Comparison of ENCODE assay signal across 12 cellular contexts in the genomic region with DNA sequence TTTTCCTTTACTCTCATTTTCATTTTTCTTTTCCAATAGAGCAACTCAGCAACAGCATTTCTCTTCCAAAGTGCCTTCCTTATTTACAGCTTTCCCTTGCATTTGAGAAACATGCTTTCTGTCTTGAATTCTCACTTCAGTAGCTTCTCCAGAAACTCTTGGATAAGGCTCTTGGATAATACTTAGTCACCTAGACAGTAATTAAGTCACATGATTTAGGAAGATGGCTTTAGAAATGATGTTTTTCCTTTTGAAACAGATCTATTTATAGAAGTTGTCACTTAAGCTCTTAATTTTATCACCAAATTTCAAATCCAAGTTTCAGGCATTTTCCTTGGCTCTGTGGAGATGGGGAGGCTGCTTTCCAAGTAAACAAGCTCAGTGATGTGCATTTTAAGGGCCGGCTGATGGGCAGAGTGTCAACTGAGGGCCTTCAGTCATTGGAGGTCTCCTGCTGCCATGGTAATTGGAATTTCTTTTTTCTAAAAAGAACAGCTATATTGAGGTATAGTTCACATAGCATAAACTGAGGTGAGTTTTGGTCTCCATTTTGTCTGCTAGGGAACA.
"Had no signal": no experiment of that assay in that cellular context is flagged by ENCODE, and none has a peak within 500 bp of the region (broad histone marks: within the 10 kb centered on the region; RNA-seq: fewer than 3 reads in every experiment).

No MANE protein-coding gene starts in this region.

- H3K4me3 ChIP-seq: gastroesophageal sphincter, testis, upper lobe of right lung had no signal

- H3K36me3 ChIP-seq: gastroesophageal sphincter, upper lobe of right lung had no signal

- ATAC-seq: activated CD8-positive, alpha-beta memory T cell treated with anti-CD3 and anti-CD28 coated beads, Interleukin-2, amount 10 ng/mL, durations not matched to agents 7 days and 5 days; gastroesophageal sphincter; left colon; upper lobe of right lung had no signal

- H3K27me3 ChIP-seq: gastroesophageal sphincter, testis, upper lobe of right lung had no signal

- H3K27ac ChIP-seq: gastroesophageal sphincter, testis, upper lobe of right lung had no signal

- H3K9me3 ChIP-seq: gastroesophageal sphincter, testis, upper lobe of right lung had no signal

- H3K4me1 ChIP-seq: testis had no signal

- DNase-seq: activated CD4-positive, alpha-beta T cell treated with anti-CD3 and anti-CD28 coated beads, Interleukin-2, amount 50 U/mL, for 4 hours; activated CD4-positive, CD25-positive, alpha-beta regulatory T cell treated with anti-CD3 and anti-CD28 coated beads, Interleukin-2, amount 50 U/mL, for 72 hours; activated CD8-positive, alpha-beta memory T cell treated with anti-CD3 and anti-CD28 coated beads, Interleukin-2, amount 10 ng/mL, durations not matched to agents 7 days and 5 days; activated effector memory CD4-positive, alpha-beta T cell treated with anti-CD3 and anti-CD28 coated beads, Interleukin-2, amount 50 U/mL, for 16 hours; activated T-cell treated with anti-CD3 and anti-CD28 coated beads, Interleukin-2, amount 50 U/mL, for 24 hours; left colon; nephron progenitor cell; stimulated activated CD4-positive, alpha-beta T cell treated with anti-CD3 and anti-CD28 coated beads, Interleukin-12 subunit alpha, Interleukin-12 subunit beta, amount 100 ng/mL, for 4 hours; stimulated activated naive CD4-positive, alpha-beta T cell; testis; upper lobe of right lung had no signal
